In the genomic region with DNA sequence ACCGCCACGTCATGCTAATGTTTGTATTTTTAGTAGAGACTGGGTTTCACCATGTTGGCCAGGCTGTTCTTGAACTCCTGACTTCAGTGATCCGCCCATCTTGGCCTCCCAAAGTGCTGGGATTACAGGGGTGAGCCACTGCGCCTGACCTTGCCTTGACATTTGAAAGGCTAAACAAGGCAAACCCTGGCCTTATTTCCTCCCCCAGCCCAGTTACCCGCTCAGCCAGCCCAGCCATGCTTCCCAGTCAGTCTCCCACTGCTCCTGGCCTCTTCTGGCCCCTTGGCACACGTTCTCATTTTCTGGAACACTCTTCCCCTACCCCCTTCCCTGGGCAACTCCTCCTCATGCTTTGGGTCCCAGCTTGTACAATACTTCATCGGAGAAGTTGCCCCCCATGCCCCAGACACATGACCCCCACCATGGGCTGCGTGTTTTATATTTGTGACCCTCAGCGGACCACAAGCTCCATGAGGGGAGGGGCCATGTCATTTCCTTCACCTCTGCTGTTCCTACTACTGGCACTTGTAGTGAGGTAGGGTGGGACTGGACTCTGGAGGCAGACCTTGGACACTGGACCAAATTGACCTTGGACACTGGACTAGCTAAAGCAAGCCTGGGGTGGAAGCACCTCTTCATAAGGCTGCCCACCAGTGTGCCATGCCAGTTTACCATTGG, we compare ENCODE assay signal across 24 cellular contexts.
DNase-seq lines count a peak whose midpoint lies in the region; TF ChIP-seq lines count a peak whose summit lies in the region.
"Had no signal": no experiment of that assay in that cellular context is flagged by ENCODE, and none has a peak within 500 bp of the region (broad histone marks: within the 10 kb centered on the region; RNA-seq: fewer than 3 reads in every experiment).

No MANE protein-coding gene starts in this region.

- H3K27me3 Mint-ChIP-seq in chondrocyte (ENCODE audit: low read depth) (no peaks in the 10 kb centered on the region), nephron progenitor cell (ENCODE audit: low read depth, poor library complexity) (peaks cover 16% of the 10 kb centered on the region), mesothelial cell of epicardium (ENCODE audit: low read depth) (no peaks in the 10 kb centered on the region)

- DNase-seq in activated effector memory CD4-positive, alpha-beta T cell treated with anti-CD3 and anti-CD28 coated beads, Interleukin-2, amount 50 U/mL, for 16 hours: peak; percentile 30
- no peak for DNase-seq in activated effector memory CD4-positive, alpha-beta T cell treated with Interleukin-2 at 50 U/mL for 16 hours
- DNase-seq in chondrocyte (ENCODE audit: low spot score) (peak; percentile 13), nephron progenitor cell (no peak), tibial artery (peak; percentile 10 to 41), mesothelial cell of epicardium (ENCODE audit: low spot score in 2 of 2, unreplicated experiment in 2 of 2) (no peak), NCI-H69 (lab: John Stamatoyannopoulos, UW) (no peak), globus pallidus (ENCODE audit: low spot score) (no peak)
- DNase-seq: activated CD4-positive, alpha-beta T cell treated with anti-CD3 and anti-CD28 coated beads, Interleukin-2, amount 10 ng/mL, durations not matched to agents 24 days and 14 days; C1 segment of cervical spinal cord; DND-41; effector memory CD4-positive, alpha-beta T cell; gastrocnemius medialis; GM23248; hippocampal formation; left ventricle myocardium inferior; NCI-H2029 treated with DMSO at 0.1 percent for 48 hours; NCI-H446; SHP77 treated with DMSO at 0.1 percent for 48 hours; stimulated activated CD4-positive, alpha-beta T cell treated with anti-CD3 and anti-CD28 coated beads, Interleukin-1b, Interleukin-23, amount 100 ng/mL, for 48 hours had no signal

- no peaks in the 10 kb centered on the region for H3K9me3 Mint-ChIP-seq in chondrocyte (ENCODE audit: low read depth)
- H3K9me3 Mint-ChIP-seq in nephron progenitor cell: peaks cover 4% of the 10 kb centered on the region
- H3K9me3 Mint-ChIP-seq in mesothelial cell of epicardium: no peaks in the 10 kb centered on the region
- H3K9me3 Mint-ChIP-seq: activated CD4-positive, alpha-beta T cell treated with anti-CD3 and anti-CD28 coated beads, Interleukin-2, amount 10 ng/mL, durations not matched to agents 24 days and 14 days had no signal

- intact Hi-C loops in tibial artery (cut with DNase I; ENCODE audit: low total_unique reads): no loop called here

- H3K36me3 ChIP-seq in tibial artery: no peaks in the 10 kb centered on the region
- H3K36me3 ChIP-seq: adrenal gland, gastrocnemius medialis, left ventricle myocardium inferior had no signal

- no peaks in the 10 kb centered on the region for H3K9me3 ChIP-seq in tibial artery
- H3K9me3 ChIP-seq: adrenal gland, Caco-2, gastrocnemius medialis, left ventricle myocardium inferior, psoas muscle had no signal

- H3K36me3 Mint-ChIP-seq in chondrocyte (ENCODE audit: low read depth) (no peaks in the 10 kb centered on the region), nephron progenitor cell (ENCODE audit: low read depth) (no peaks in the 10 kb centered on the region), mesothelial cell of epicardium (no peaks in the 10 kb centered on the region)

- H3K27ac Mint-ChIP-seq in chondrocyte (ENCODE audit: unreplicated experiment): no peak overlapping the region
- peak overlapping the region; percentile 83 for H3K27ac Mint-ChIP-seq in nephron progenitor cell
- no peak overlapping the region for H3K27ac Mint-ChIP-seq in mesothelial cell of epicardium

- H3K27me3 ChIP-seq in tibial artery: peaks cover 0 to 4% of the 10 kb centered on the region in 2 donors
- H3K27me3 ChIP-seq: adrenal gland had no signal

- H3K4me3 Mint-ChIP-seq in chondrocyte (ENCODE audit: unreplicated experiment): no peak overlapping the region
- H3K4me3 Mint-ChIP-seq in nephron progenitor cell: no peak overlapping the region
- H3K4me3 Mint-ChIP-seq in mesothelial cell of epicardium: no peak overlapping the region
- H3K4me3 Mint-ChIP-seq: neural crest cell had no signal

- peaks cover 0 to 3% (median 0%) of the 10 kb centered on the region in 4 donors for H3K4me1 ChIP-seq in tibial artery
- H3K4me1 ChIP-seq: adrenal gland, gastrocnemius medialis, left ventricle myocardium inferior, psoas muscle had no signal

- TF ChIP-seq CTCF in chondrocyte (IDR thresholded peaks at IDR 0.05): no peak
- TF ChIP-seq CTCF in nephron progenitor cell (IDR thresholded peaks at IDR 0.05): no peak
- TF ChIP-seq CTCF in tibial artery (IDR thresholded peaks at IDR 0.05): no peak
- TF ChIP-seq CTCF in mesothelial cell of epicardium (IDR thresholded peaks at IDR 0.05; ENCODE audit: unreplicated experiment): no peak

- H3K4me1 Mint-ChIP-seq in chondrocyte (ENCODE audit: low read depth): peaks cover 40% of the 10 kb centered on the region
- peaks cover 60% of the 10 kb centered on the region for H3K4me1 Mint-ChIP-seq in nephron progenitor cell
- peaks cover 32% of the 10 kb centered on the region for H3K4me1 Mint-ChIP-seq in mesothelial cell of epicardium

- no peak overlapping the region for H3K4me3 ChIP-seq in tibial artery
- H3K4me3 ChIP-seq: adrenal gland, gastrocnemius medialis, GM23248, left ventricle myocardium inferior, psoas muscle had no signal

- no peak overlapping the region for H3K27ac ChIP-seq in tibial artery
- H3K27ac ChIP-seq: adrenal gland, gastrocnemius medialis, GM23248, left ventricle myocardium inferior, psoas muscle had no signal

Comparison
In these comparisons a context has a peak if more than half of its experiments do, and no peak if none do; other contexts are left out.
1. DNase-seq: peak in activated effector memory CD4-positive, alpha-beta T cell treated with anti-CD3 and anti-CD28 coated beads, Interleukin-2, amount 50 U/mL, for 16 hours (single experiment), chondrocyte (single experiment) and tibial artery (2 of 2); none in activated effector memory CD4-positive, alpha-beta T cell treated with Interleukin-2 at 50 U/mL for 16 hours (single experiment), nephron progenitor cell (single experiment), mesothelial cell of epicardium (0 of 2), NCI-H69 (single experiment) and globus pallidus (single experiment).